Comparison of ENCODE assay signal across 1 cellular context in the genomic region with DNA sequence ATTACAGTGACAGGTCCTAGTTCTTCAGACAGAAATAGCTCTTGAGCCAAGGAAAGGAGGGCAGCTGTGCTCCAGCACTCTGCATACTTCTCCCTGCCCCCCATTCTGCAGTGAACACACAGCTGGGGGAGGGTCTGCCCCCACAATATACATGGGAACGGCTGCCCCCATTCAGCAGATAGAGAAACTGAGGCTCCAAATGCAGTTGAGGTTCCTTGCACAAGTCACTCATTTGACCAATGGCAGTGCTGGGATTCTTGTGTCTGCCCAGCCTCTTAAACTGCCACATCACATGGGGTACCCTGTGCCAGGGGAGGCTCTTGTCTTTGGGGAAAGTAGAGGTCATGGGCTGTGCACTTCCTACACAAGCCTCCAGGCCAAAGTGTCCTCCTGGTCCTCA.
A peak's percentile ranks its signal among the peaks of the same experiment; 100 is the strongest.
TF ChIP-seq lines count a peak whose summit lies in the region.

No MANE protein-coding gene starts in this region.

TF ChIP-seq in HepG2, 621 proteins besides CTCF, POLR2A, EP300 and RAD21:
- TF ChIP-seq, protein P1, sequence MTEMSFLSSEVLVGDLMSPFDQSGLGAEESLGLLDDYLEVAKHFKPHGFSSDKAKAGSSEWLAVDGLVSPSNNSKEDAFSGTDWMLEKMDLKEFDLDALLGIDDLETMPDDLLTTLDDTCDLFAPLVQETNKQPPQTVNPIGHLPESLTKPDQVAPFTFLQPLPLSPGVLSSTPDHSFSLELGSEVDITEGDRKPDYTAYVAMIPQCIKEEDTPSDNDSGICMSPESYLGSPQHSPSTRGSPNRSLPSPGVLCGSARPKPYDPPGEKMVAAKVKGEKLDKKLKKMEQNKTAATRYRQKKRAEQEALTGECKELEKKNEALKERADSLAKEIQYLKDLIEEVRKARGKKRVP (CRISPR knock-in tag; IDR thresholded peaks at IDR 0.05) = no peak
- TF ChIP-seq, protein P2, sequence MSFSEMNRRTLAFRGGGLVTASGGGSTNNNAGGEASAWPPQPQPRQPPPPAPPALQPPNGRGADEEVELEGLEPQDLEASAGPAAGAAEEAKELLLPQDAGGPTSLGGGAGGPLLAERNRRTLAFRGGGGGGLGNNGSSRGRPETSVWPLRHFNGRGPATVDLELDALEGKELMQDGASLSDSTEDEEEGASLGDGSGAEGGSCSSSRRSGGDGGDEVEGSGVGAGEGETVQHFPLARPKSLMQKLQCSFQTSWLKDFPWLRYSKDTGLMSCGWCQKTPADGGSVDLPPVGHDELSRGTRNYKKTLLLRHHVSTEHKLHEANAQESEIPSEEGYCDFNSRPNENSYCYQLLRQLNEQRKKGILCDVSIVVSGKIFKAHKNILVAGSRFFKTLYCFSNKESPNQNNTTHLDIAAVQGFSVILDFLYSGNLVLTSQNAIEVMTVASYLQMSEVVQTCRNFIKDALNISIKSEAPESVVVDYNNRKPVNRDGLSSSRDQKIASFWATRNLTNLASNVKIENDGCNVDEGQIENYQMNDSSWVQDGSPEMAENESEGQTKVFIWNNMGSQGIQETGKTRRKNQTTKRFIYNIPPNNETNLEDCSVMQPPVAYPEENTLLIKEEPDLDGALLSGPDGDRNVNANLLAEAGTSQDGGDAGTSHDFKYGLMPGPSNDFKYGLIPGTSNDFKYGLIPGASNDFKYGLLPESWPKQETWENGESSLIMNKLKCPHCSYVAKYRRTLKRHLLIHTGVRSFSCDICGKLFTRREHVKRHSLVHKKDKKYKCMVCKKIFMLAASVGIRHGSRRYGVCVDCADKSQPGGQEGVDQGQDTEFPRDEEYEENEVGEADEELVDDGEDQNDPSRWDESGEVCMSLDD (CRISPR knock-in tag; IDR thresholded peaks at IDR 0.05; ENCODE audit: borderline replicate concordance) = no peak
- TF ChIP-seq ZNF629 (CRISPR knock-in tag; conservative IDR thresholded peaks at IDR 0.05) (peak; percentile 78), RELA (CRISPR knock-in tag; IDR thresholded peaks at IDR 0.05) (no peak), HMGA1 (CRISPR knock-in tag; conservative IDR thresholded peaks at IDR 0.05) (no peak), ZSCAN20 (CRISPR knock-in tag; IDR thresholded peaks at IDR 0.05; ENCODE audit: borderline replicate concordance) (no peak), CREM (IDR thresholded peaks at IDR 0.05) (no peak), CREM (CRISPR knock-in tag; IDR thresholded peaks at IDR 0.05) (no peak)
